ENCODE assay signal across 1 cellular context in the genomic region with DNA sequence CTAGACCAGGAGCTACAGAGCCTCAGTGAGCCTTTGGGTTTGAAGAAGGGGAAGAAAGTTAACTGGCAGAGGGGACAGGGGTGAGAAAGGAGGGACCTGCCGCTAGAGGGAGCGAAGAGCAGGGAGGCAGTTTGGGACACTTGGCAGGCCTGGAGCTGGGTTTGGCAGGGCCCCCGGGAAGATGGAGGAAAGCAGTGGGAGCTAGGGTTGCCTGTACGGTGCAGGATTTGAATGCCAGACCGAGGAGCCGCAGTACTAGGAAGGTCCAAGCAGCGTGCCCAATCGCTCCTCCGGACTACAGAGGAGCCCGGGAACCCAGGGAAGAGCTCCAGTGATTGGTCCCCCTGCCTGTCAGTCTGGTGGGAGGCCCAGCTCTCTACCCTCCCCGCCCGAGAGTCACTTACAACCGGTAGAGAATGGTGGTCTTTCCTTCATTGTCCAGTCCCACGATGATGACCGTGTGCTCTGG.
TF ChIP-seq lines count a peak whose summit lies in the region.

No MANE protein-coding gene starts in this region.

TF ChIP-seq in GM12878, 131 proteins besides CTCF, POLR2A, EP300 and RAD21 (continued from another document):
- TF ChIP-seq, protein P1, sequence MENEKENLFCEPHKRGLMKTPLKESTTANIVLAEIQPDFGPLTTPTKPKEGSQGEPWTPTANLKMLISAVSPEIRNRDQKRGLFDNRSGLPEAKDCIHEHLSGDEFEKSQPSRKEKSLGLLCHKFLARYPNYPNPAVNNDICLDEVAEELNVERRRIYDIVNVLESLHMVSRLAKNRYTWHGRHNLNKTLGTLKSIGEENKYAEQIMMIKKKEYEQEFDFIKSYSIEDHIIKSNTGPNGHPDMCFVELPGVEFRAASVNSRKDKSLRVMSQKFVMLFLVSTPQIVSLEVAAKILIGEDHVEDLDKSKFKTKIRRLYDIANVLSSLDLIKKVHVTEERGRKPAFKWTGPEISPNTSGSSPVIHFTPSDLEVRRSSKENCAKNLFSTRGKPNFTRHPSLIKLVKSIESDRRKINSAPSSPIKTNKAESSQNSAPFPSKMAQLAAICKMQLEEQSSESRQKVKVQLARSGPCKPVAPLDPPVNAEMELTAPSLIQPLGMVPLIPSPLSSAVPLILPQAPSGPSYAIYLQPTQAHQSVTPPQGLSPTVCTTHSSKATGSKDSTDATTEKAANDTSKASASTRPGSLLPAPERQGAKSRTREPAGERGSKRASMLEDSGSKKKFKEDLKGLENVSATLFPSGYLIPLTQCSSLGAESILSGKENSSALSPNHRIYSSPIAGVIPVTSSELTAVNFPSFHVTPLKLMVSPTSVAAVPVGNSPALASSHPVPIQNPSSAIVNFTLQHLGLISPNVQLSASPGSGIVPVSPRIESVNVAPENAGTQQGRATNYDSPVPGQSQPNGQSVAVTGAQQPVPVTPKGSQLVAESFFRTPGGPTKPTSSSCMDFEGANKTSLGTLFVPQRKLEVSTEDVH (IDR thresholded peaks at IDR 0.05; ENCODE audit: low read depth, partially characterized antibody): peak; percentile 30
